ENCODE assay signal across 8 cellular contexts in genomic region chr7:115910541-115911164, GRCh38.
DNase-seq lines count a peak whose midpoint lies in the region; ATAC-seq and TF ChIP-seq lines count a peak whose summit lies in the region.

No MANE protein-coding gene starts in this region.

- H3F3A ChIP-seq in PC-9 (ENCODE audit: insufficient read depth, low read depth), result no peaks in the 10 kb centered on the region

- TF ChIP-seq CTCF in AG09309 (IDR thresholded peaks at IDR 0.05; ENCODE audit: control insufficient read depth, insufficient read depth, low read depth, low read length, missing control alignments) (peak; percentile 59), PC-9 (conservative IDR thresholded peaks at IDR 0.05) (peak; percentile 66; the same call in 1 of the 2 replicates), retinal pigment epithelial cell (conservative IDR thresholded peaks at IDR 0.05; ENCODE audit: low read depth, low read length) (peak; percentile 67)

- H3K9me2 ChIP-seq in PC-9 (ENCODE audit: insufficient read depth), result no peaks in the 10 kb centered on the region

- ATAC-seq in GM18498 (IDR thresholded peaks at IDR 0.05; ENCODE audit: unreplicated experiment), result peak; percentile 53

- CTCF ChIA-PET in PC-9 (lab: Charles Lee), result no interaction called here

- H3K4me1 ChIP-seq in PC-9 (replicated peaks; ENCODE audit: insufficient read depth), result no peaks in the 10 kb centered on the region; the same call in 1 of the 2 replicates
- H3K4me1 ChIP-seq in effector memory CD4-positive, alpha-beta T cell (ENCODE audit: control insufficient read depth, insufficient read depth, low read length, poor library complexity, severe bottlenecking), result no peaks in the 10 kb centered on the region

- H3K36me3 ChIP-seq in PC-9 (ENCODE audit: low read depth), result no peaks in the 10 kb centered on the region
- no peaks in the 10 kb centered on the region for H3K36me3 ChIP-seq in effector memory CD4-positive, alpha-beta T cell (ENCODE audit: control insufficient read depth, insufficient read depth, low read length)

- H3K79me2 ChIP-seq in PC-9 (ENCODE audit: low read depth), result no peaks in the 10 kb centered on the region

- H4K20me1 ChIP-seq in PC-9 (ENCODE audit: insufficient read depth), result no peaks in the 10 kb centered on the region

- DNase-seq in AG09309 (ENCODE audit: low read depth) (peak; percentile 10), HT1080 (ENCODE audit: low read depth) (peak; percentile 61), PC-9 (peak in 1 of 2 experiments; percentile 54), fibroblast of gingiva (ENCODE audit: low read depth) (peak; percentile 47), retinal pigment epithelial cell (ENCODE audit: low read depth) (peak; percentile 36)
- no peak for DNase-seq in effector memory CD4-positive, alpha-beta T cell
- no peak for DNase-seq in activated naive CD4-positive, alpha-beta T cell treated with anti-CD3 and anti-CD28 coated beads, Interleukin-2, amount 50 U/mL, for 16 hours

- no peaks in the 10 kb centered on the region for H3K27me3 ChIP-seq in PC-9 (ENCODE audit: insufficient read depth, low read depth)
- no peaks in the 10 kb centered on the region for H3K27me3 ChIP-seq in effector memory CD4-positive, alpha-beta T cell (replicated peaks; ENCODE audit: control insufficient read depth, insufficient read depth, low read length, poor library complexity, severe bottlenecking)

- intact Hi-C loops in PC-9 (cut with micrococcal nuclease; ENCODE audit: unreplicated experiment), result loop anchor here (1.0 kb wide), 2 partner anchors 213 to 1828 kb away; no protein-coding TSS in a partner anchor

- BruUV-seq in PC-9 (replicated peaks; lab: Mats Ljungman, UMichigan), result no TSS peak

- H3K4me3 ChIP-seq in AG09309 (ENCODE audit: control insufficient read depth, low read depth, low read length), result no peak overlapping the region
- no peak overlapping the region for H3K4me3 ChIP-seq in PC-9
- no peak overlapping the region for H3K4me3 ChIP-seq in retinal pigment epithelial cell (ENCODE audit: low read length)
- H3K4me3 ChIP-seq in effector memory CD4-positive, alpha-beta T cell (ENCODE audit: insufficient read depth, low read depth, low read length, poor library complexity, severe bottlenecking), result no peak overlapping the region

- no peak overlapping the region for H2AFZ ChIP-seq in PC-9

- peak overlapping the region; percentile 15 for H3K4me2 ChIP-seq in PC-9

- H3K9me3 ChIP-seq in PC-9 (ENCODE audit: insufficient read depth, low read depth), result no peaks in the 10 kb centered on the region
- no peaks in the 10 kb centered on the region for H3K9me3 ChIP-seq in effector memory CD4-positive, alpha-beta T cell (ENCODE audit: control insufficient read depth, low read length)

- POLR2A ChIA-PET in PC-9 (lab: Charles Lee; ENCODE audit: unreplicated experiment), result no interaction called here

- no peak overlapping the region for H3K27ac ChIP-seq in PC-9
- H3K27ac ChIP-seq in effector memory CD4-positive, alpha-beta T cell (ENCODE audit: insufficient read depth, low read length, poor library complexity, severe bottlenecking), result no peak overlapping the region

Comparison
In these comparisons a context has a peak if more than half of its experiments do, and no peak if none do; other contexts are left out.
1. DNase-seq: peak in AG09309 (single experiment), HT1080 (single experiment), fibroblast of gingiva (single experiment) and retinal pigment epithelial cell (single experiment); none in effector memory CD4-positive, alpha-beta T cell (0 of 3) and activated naive CD4-positive, alpha-beta T cell treated with anti-CD3 and anti-CD28 coated beads, Interleukin-2, amount 50 U/mL, for 16 hours (single experiment).
2. Peak in every context shown above with its lines, with median percentiles within 50 percentile points of each other: CTCF ChIP-seq.